15 cellular contexts compared by ENCODE assay signal in genomic region chr1:53107090-53107489, GRCh38. TPM values are rescaled to one million over a fixed set of nuclear protein-coding genes. Genes with fewer than 3 reads are reported as not detected.
DNase-seq lines count a peak whose midpoint lies in the region; ATAC-seq, FAIRE-seq and TF ChIP-seq lines count a peak whose summit lies in the region.
"Had no signal": no experiment of that assay in that cellular context is flagged by ENCODE, and none has a peak within 500 bp of the region (broad histone marks: within the 10 kb centered on the region; RNA-seq: fewer than 3 reads in every experiment).

No MANE protein-coding gene starts in this region.

- H3K27ac Mint-ChIP-seq in T-helper 2 cell treated with Interferon-gamma antibody and Interleukin-4, amounts not matched to agents 5 μg/mL and 100 μg/mL, for 36 hours, result peak overlapping the region; percentile 79
- H3K27ac Mint-ChIP-seq: IgD-negative memory B cell had no signal

- H3K4me2 ChIP-seq in hepatocyte, result peak overlapping the region; percentile 19
- H3K4me2 ChIP-seq: BLaER1 treated with 17β-estradiol and CSF1 and Interleukin-3, amounts not matched to agents 10 nM and 100 nM had no signal

- H3K27me3 ChIP-seq in SJSA1 (replicated peaks), result no peaks in the 10 kb centered on the region
- H3K27me3 ChIP-seq in hepatocyte, result peaks cover 3% of the 10 kb centered on the region
- H3K27me3 ChIP-seq: BLaER1 treated with 17β-estradiol and CSF1 and Interleukin-3, amounts not matched to agents 10 nM and 100 nM had no signal

- FAIRE-seq in RCC 7860 (lab: Jason Lieb, UNC), result no peak

- no peaks in the 10 kb centered on the region for H3K9me3 Mint-ChIP-seq in T-helper 2 cell treated with Interferon-gamma antibody and Interleukin-4, amounts not matched to agents 5 μg/mL and 100 μg/mL, for 36 hours

- WGBS in hepatocyte (ENCODE audit: low lambda C conversion rate, missing lambda C conversion rate), result 87% methylated on average over 7 of the region's 7 CpGs

- H3K79me2 ChIP-seq in hepatocyte, result no peaks in the 10 kb centered on the region

- peaks cover 6% of the 10 kb centered on the region for H3K27me3 Mint-ChIP-seq in T-helper 2 cell treated with Interferon-gamma antibody and Interleukin-4, amounts not matched to agents 5 μg/mL and 100 μg/mL, for 36 hours (ENCODE audit: low read depth)

- DNase-seq in T-helper 2 cell treated with Interferon-gamma antibody and Interleukin-4, amounts not matched to agents 5 μg/mL and 100 μg/mL, for 36 hours (ENCODE audit: low spot score), result no peak
- DNase-seq in T-helper 2 cell (no peak), SJSA1 (ENCODE audit: low read depth in 1 of 2, low spot score in 2 of 2) (no peak), hepatocyte (ENCODE audit: low spot score) (no peak), RCC 7860 (ENCODE audit: low spot score) (no peak), SKM-1 (lab: John Stamatoyannopoulos, UW; ENCODE audit: unreplicated experiment) (no peak)
- DNase-seq in activated effector memory CD4-positive, alpha-beta T cell treated with Interleukin-2 at 50 U/mL for 16 hours, result no peak
- DNase-seq: COR-L47, H7, SIG-M5, SW 1271 had no signal

- H2AFZ ChIP-seq in hepatocyte, result no peak overlapping the region

- no peak for ATAC-seq in HG02885 (IDR thresholded peaks at IDR 0.05; ENCODE audit: poor library complexity, unreplicated experiment)

- no peaks in the 10 kb centered on the region for H3K36me3 Mint-ChIP-seq in T-helper 2 cell treated with Interferon-gamma antibody and Interleukin-4, amounts not matched to agents 5 μg/mL and 100 μg/mL, for 36 hours (ENCODE audit: low read depth)
- H3K36me3 Mint-ChIP-seq: IgD-negative memory B cell had no signal

- H4K20me1 ChIP-seq in hepatocyte (ENCODE audit: insufficient read depth, poor library complexity, severe bottlenecking), result no peaks in the 10 kb centered on the region
- H4K20me1 ChIP-seq: BLaER1 treated with 17β-estradiol and CSF1 and Interleukin-3, amounts not matched to agents 10 nM and 100 nM had no signal

- H3K4me1 ChIP-seq in SJSA1 (replicated peaks) (peaks cover 62% of the 10 kb centered on the region), hepatocyte (ENCODE audit: insufficient read depth) (peaks cover 46% of the 10 kb centered on the region)

- TF ChIP-seq CTCF in hepatocyte (IDR thresholded peaks at IDR 0.05; ENCODE audit: poor library complexity), result no peak

- peak overlapping the region; percentile 97 for H3K27ac ChIP-seq in SJSA1
- peak overlapping the region; percentile 48 for H3K27ac ChIP-seq in hepatocyte
- H3K27ac ChIP-seq: 22Rv1; BLaER1 treated with 17β-estradiol and CSF1 and Interleukin-3, amounts not matched to agents 10 nM and 100 nM had no signal

- peaks cover 20% of the 10 kb centered on the region for H3K4me1 Mint-ChIP-seq in T-helper 2 cell treated with Interferon-gamma antibody and Interleukin-4, amounts not matched to agents 5 μg/mL and 100 μg/mL, for 36 hours (ENCODE audit: low read depth)

- H3K9me3 ChIP-seq in SJSA1 (replicated peaks), result peaks cover 5% of the 10 kb centered on the region
- no peaks in the 10 kb centered on the region for H3K9me3 ChIP-seq in hepatocyte (ENCODE audit: low read depth)

- no peak overlapping the region for H3K4me3 ChIP-seq in SJSA1
- H3K4me3 ChIP-seq in hepatocyte, result no peak overlapping the region
- H3K4me3 ChIP-seq: BLaER1 treated with 17β-estradiol and CSF1 and Interleukin-3, amounts not matched to agents 10 nM and 100 nM had no signal

- H3K4me3 Mint-ChIP-seq in T-helper 2 cell treated with Interferon-gamma antibody and Interleukin-4, amounts not matched to agents 5 μg/mL and 100 μg/mL, for 36 hours, result no peak overlapping the region
- H3K4me3 Mint-ChIP-seq: IgD-negative memory B cell had no signal

- H3K9me2 ChIP-seq in hepatocyte (replicated peaks; ENCODE audit: insufficient read depth), result no peaks in the 10 kb centered on the region

- H3K36me3 ChIP-seq in SJSA1 (peaks cover 11% of the 10 kb centered on the region; the same call in 1 of the 2 replicates), hepatocyte (replicated peaks; ENCODE audit: insufficient read depth, low read depth) (no peaks in the 10 kb centered on the region)
- H3K36me3 ChIP-seq: BLaER1 treated with 17β-estradiol and CSF1 and Interleukin-3, amounts not matched to agents 10 nM and 100 nM had no signal

RNA-seq across cellular contexts. Expression of gene SLC1A7, which starts 35.3 kb away (rescaled TPM):
- 4.5 and 12.1 TPM in 2 replicates for total RNA-seq in SJSA1 (2014; rRNA removed; shearing (Covaris generic))
- total RNA-seq in hepatocyte, result not detected in 2 replicates
- 0.46 TPM in 1 of 2 replicates, not detected in the other for polyA plus RNA-seq in hepatocyte
- total RNA-seq: H7 had no signal
- polyA plus RNA-seq: IgD-negative memory B cell had no signal

RNA-seq across cellular contexts. Expression of gene PODN, which starts 45.1 kb away (rescaled TPM):
- 1.3 and 4.1 TPM in 2 replicates for total RNA-seq in SJSA1 (2014; rRNA removed; shearing (Covaris generic))
- 2.1 and 3.9 TPM in 2 replicates for total RNA-seq in hepatocyte
- polyA plus RNA-seq in hepatocyte, result 4.9 and 9.2 TPM in 2 replicates
- total RNA-seq: H7 had no signal
- polyA plus RNA-seq: IgD-negative memory B cell had no signal
